8 cellular contexts compared by ENCODE assay signal in the genomic region with DNA sequence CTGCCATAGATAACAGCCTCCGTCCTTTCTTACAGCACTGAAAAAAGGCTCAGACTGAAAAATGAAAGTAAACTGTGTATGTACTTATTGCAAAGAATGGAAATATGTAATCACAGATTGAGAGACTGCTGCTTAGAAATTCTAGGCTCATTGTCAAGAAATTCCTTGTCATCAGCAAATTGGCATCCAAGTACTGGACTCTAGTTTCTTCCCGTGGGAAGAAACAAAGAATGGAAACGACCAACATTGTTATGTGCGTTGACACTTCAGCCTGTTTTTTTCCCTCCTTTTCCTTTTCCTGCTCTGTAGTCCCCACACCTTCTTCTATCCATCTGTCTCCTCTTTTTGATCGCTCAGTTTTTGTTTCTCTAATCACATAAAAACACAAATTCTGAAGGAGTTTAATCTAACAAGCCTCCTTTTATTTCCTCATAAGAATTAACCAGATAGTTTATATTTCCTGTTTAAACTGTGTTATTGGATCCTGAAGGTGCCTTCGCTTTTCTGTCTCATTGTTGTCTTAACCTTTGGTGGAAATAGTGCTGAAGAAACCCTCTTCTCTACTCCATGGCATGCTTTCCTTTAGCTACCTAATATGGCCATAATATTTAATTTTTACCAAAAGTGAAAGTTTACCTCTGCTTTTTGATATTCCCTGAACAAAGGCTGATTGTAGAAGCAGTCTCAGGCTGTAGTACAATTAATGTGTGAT. TPM values are rescaled to one million over a fixed set of nuclear protein-coding genes. Genes with fewer than 3 reads are reported as not detected.
DNase-seq lines count a peak whose midpoint lies in the region; ATAC-seq, FAIRE-seq and TF ChIP-seq lines count a peak whose summit lies in the region.

No MANE protein-coding gene starts in this region.

- H3K9me3 Mint-ChIP-seq in HFFc6, result no peaks in the 10 kb centered on the region

- H3K4me1 ChIP-seq in right cardiac atrium (ENCODE audit: control insufficient read depth, insufficient read depth, low read length) (no peaks in the 10 kb centered on the region), stomach smooth muscle (ENCODE audit: control insufficient read depth, insufficient read depth, low read length) (peaks cover 2% of the 10 kb centered on the region)

- ATAC-seq in right cardiac atrium, result peak; percentile 58 to 66

- peak overlapping the region; percentile 58 for H3K27ac ChIP-seq in right cardiac atrium (ENCODE audit: low read length)
- peak overlapping the region; percentile 8 for H3K27ac ChIP-seq in stomach smooth muscle (ENCODE audit: low read length)

- intact Hi-C loops in right cardiac atrium (cut with DNase I), result no loop called here

- no peaks in the 10 kb centered on the region for H3K27me3 ChIP-seq in right cardiac atrium (ENCODE audit: control insufficient read depth, insufficient read depth)
- H3K27me3 ChIP-seq in stomach smooth muscle (ENCODE audit: control insufficient read depth in 1 of 2, insufficient read depth in 2 of 2, low read length in 2 of 2), result no peaks in the 10 kb centered on the region

- TF ChIP-seq POLR2A in H54 (IDR thresholded peaks at IDR 0.05; ENCODE audit: low read depth, low read length), result no peak

- H3K4me3 ChIP-seq in WI38 (ENCODE audit: low read depth, low read length) (peak overlapping the region; percentile 49), right cardiac atrium (ENCODE audit: low read length) (peak overlapping the region; percentile 91), stomach smooth muscle (ENCODE audit: low read length in 2 of 2) (peak overlapping the region; percentile 66 to 69)

- no peaks in the 10 kb centered on the region for H3K36me3 ChIP-seq in stomach smooth muscle (ENCODE audit: control insufficient read depth in 2 of 2, insufficient read depth in 2 of 2, low read length in 2 of 2)

- H3K9me3 ChIP-seq in right cardiac atrium (ENCODE audit: control insufficient read depth, low read length) (no peaks in the 10 kb centered on the region), stomach smooth muscle (ENCODE audit: control insufficient read depth in 2 of 2, low read length in 2 of 2) (no peaks in the 10 kb centered on the region)

- no peak for FAIRE-seq in H54 (lab: Jason Lieb, UNC)

- H3K27me3 Mint-ChIP-seq in HFFc6 (ENCODE audit: insufficient read depth), result peaks cover 2% of the 10 kb centered on the region; the same call in 1 of the 2 replicates

- WGBS in right cardiac atrium, result 26% methylated on average over 6 of the region's 6 CpGs

- peak overlapping the region; percentile 56; the same call in 1 of the 2 replicates for H3K27ac Mint-ChIP-seq in HFFc6

- H3K4me3 Mint-ChIP-seq in HFFc6, result peak overlapping the region; percentile 83

- no peak for TF ChIP-seq CTCF in HFFc6 (IDR thresholded peaks at IDR 0.05)
- TF ChIP-seq CTCF in WI38 (IDR thresholded peaks at IDR 0.05; ENCODE audit: low read depth, low read length), result no peak

- peak; percentile 77 for DNase-seq in EL
- DNase-seq in HFFc6, result peak; percentile 27
- DNase-seq in right cardiac atrium, result no peak
- no peak for DNase-seq in H54 (ENCODE audit: insufficient read length, low spot score)
- no peak for DNase-seq in stimulated activated CD4-positive, alpha-beta T cell treated with anti-CD3 and anti-CD28 coated beads, Interleukin-2, amount 100 ng/mL, for 24 hours
- no peak for DNase-seq in NCI-H446 treated with DMSO at 0.1 percent for 48 hours (lab: John Stamatoyannopoulos, UW)

- H3K9ac ChIP-seq in stomach smooth muscle (ENCODE audit: low read length in 2 of 2), result peak overlapping the region; percentile 36 to 60

- no peaks in the 10 kb centered on the region for H3K36me3 Mint-ChIP-seq in HFFc6 (ENCODE audit: low read depth)

- peaks cover 23% of the 10 kb centered on the region for H3K4me1 Mint-ChIP-seq in HFFc6 (ENCODE audit: low read depth)

RNA-seq across cellular contexts. Expression of gene CASP12, which starts 20.0 kb away (rescaled TPM):
- not detected for total RNA-seq in HFFc6 (2021; fragmentation: NEBNext Ultra II Directional; extraction: Animal tissue kit (Norgen Biotek cat#: 25700))
- under 1 TPM in 3 of 4 donors, not detected in 1; 0.25 to 0.45 (median 0.26) TPM for total RNA-seq in right cardiac atrium
- polyA plus RNA-seq in right cardiac atrium, result 0.23 TPM

RNA-seq across cellular contexts. Expression of gene CASP4, which starts 50.1 kb away (rescaled TPM):
- 10 to 100 TPM; 52.7 to 71.6 (median 60.8) TPM for total RNA-seq in HFFc6 (2021; fragmentation: NEBNext Ultra II Directional; extraction: Animal tissue kit (Norgen Biotek cat#: 25700))
- total RNA-seq in right cardiac atrium, result 10 to 100 TPM; 16.5 to 19.9 (median 18.5) TPM
- 18.1 TPM for polyA plus RNA-seq in right cardiac atrium

Comparison
In these comparisons a context has a peak if more than half of its experiments do, and no peak if none do; other contexts are left out.
1. DNase-seq: peak in EL (single experiment) and HFFc6 (single experiment); none in right cardiac atrium (0 of 3), H54 (single experiment), stimulated activated CD4-positive, alpha-beta T cell treated with anti-CD3 and anti-CD28 coated beads, Interleukin-2, amount 100 ng/mL, for 24 hours (0 of 2) and NCI-H446 treated with DMSO at 0.1 percent for 48 hours (single experiment).
2. Peak in every context shown above with its lines, with median percentiles within 50 percentile points of each other: H3K4me3 ChIP-seq.